Comparison of ENCODE assay signal across 15 cellular contexts in the genomic region with DNA sequence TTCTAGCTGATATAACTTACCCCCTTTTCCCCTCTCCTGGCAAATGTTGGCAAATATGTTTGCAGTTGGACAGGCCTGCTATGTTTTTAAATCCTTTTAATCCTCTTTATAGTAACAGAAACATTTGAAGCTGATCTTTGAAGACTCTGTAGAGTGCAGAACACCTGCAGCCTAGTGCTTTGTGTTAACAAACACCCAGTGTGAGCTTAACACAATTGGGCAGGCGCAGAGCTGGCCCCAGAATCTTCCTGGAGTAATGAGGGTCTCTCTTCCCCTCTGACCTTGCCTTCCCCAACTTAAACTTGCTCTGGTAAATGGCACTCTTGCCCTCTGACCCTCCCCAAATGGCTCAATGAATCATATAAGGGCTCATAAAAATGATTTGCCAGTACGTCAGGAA.
A peak's percentile ranks its signal among the peaks of the same experiment; 100 is the strongest.
DNase-seq lines count a peak whose midpoint lies in the region; ATAC-seq and TF ChIP-seq lines count a peak whose summit lies in the region.
"Had no signal": no experiment of that assay in that cellular context is flagged by ENCODE, and none has a peak within 500 bp of the region (broad histone marks: within the 10 kb centered on the region; RNA-seq: fewer than 3 reads in every experiment).

No MANE protein-coding gene starts in this region.

- H3K27me3 Mint-ChIP-seq in GM23338 (ENCODE audit: insufficient read depth, low read depth, poor library complexity) (no peaks in the 10 kb centered on the region), nephron (ENCODE audit: low read depth) (peaks cover 5% of the 10 kb centered on the region)
- no peaks in the 10 kb centered on the region for H3K27me3 Mint-ChIP-seq in natural killer cell treated with Interleukin-12 subunit alpha and Interleukin-12 subunit beta and Interleukin-15 and Interleukin-18, amount 100 ng/mL, for 72 hours
- H3K27me3 Mint-ChIP-seq: CD4-positive, alpha-beta T cell had no signal

- H3K27ac Mint-ChIP-seq in GM23338 (0 out of 2 replicates have a peak overlapping the region, but pooled peaks have one; percentile 17), nephron (peak overlapping the region in 2 of 3 experiments; percentile 0 to 42)
- H3K27ac Mint-ChIP-seq in natural killer cell treated with Interleukin-12 subunit alpha and Interleukin-12 subunit beta and Interleukin-15 and Interleukin-18, amount 100 ng/mL, for 72 hours = no peak overlapping the region
- H3K27ac Mint-ChIP-seq: B cell; CD4-positive, alpha-beta T cell had no signal

- H3K36me3 Mint-ChIP-seq in GM23338 (ENCODE audit: low read depth) (no peaks in the 10 kb centered on the region), nephron (ENCODE audit: low read depth) (no peaks in the 10 kb centered on the region)
- H3K36me3 Mint-ChIP-seq in natural killer cell treated with Interleukin-12 subunit alpha and Interleukin-12 subunit beta and Interleukin-15 and Interleukin-18, amount 100 ng/mL, for 72 hours = no peaks in the 10 kb centered on the region

- no peaks in the 10 kb centered on the region for H3K79me2 ChIP-seq in GM23338 (replicated peaks; ENCODE audit: insufficient read depth)

- H3K4me3 ChIP-seq in GM23338 = no peak overlapping the region

- no peaks in the 10 kb centered on the region for H3F3A ChIP-seq in GM23338 (replicated peaks; ENCODE audit: low read depth)

- DNase-seq in GM23338 (ENCODE audit: low spot score) (no peak), NCI-H82 treated with DMSO at 0.1 percent for 48 hours (lab: John Stamatoyannopoulos, UW; ENCODE audit: unreplicated experiment) (peak; percentile 51), retina (peak; percentile 53), HPDE6-E6E7 (ENCODE audit: extremely low spot score) (no peak)
- no peak for DNase-seq in natural killer cell treated with Interleukin-12 subunit alpha and Interleukin-12 subunit beta and Interleukin-15 and Interleukin-18, amount 100 ng/mL, for 72 hours (ENCODE audit: low spot score)
- DNase-seq: C1 segment of cervical spinal cord; Calu3; CD4-positive, alpha-beta T cell; DMS153; GF-D8 had no signal

- no peak for TF ChIP-seq CTCF in GM23338 (conservative IDR thresholded peaks at IDR 0.05; ENCODE audit: low read depth in 2 of 2)
- TF ChIP-seq CTCF in nephron (IDR thresholded peaks at IDR 0.05; ENCODE audit: unreplicated experiment in 3 of 3) = no peak

- no peaks in the 10 kb centered on the region for H4K20me1 ChIP-seq in GM23338 (replicated peaks; ENCODE audit: insufficient read depth)

- H2AFZ ChIP-seq in GM23338 = no peak overlapping the region; the same call in 1 of the 2 replicates

- H3K4me1 Mint-ChIP-seq in GM23338 = peaks cover 7% of the 10 kb centered on the region
- peaks cover 16% of the 10 kb centered on the region for H3K4me1 Mint-ChIP-seq in nephron
- no peaks in the 10 kb centered on the region for H3K4me1 Mint-ChIP-seq in natural killer cell treated with Interleukin-12 subunit alpha and Interleukin-12 subunit beta and Interleukin-15 and Interleukin-18, amount 100 ng/mL, for 72 hours (ENCODE audit: low read depth in 2 of 2)
- H3K4me1 Mint-ChIP-seq: B cell had no signal

- H3K9me3 Mint-ChIP-seq in GM23338 = no peaks in the 10 kb centered on the region
- H3K9me3 Mint-ChIP-seq in nephron = no peaks in the 10 kb centered on the region
- peaks cover 7% of the 10 kb centered on the region for H3K9me3 Mint-ChIP-seq in natural killer cell treated with Interleukin-12 subunit alpha and Interleukin-12 subunit beta and Interleukin-15 and Interleukin-18, amount 100 ng/mL, for 72 hours
- H3K9me3 Mint-ChIP-seq: CD4-positive, alpha-beta T cell had no signal

- H3K4me3 Mint-ChIP-seq in GM23338 (no peak overlapping the region), nephron (no peak overlapping the region)
- H3K4me3 Mint-ChIP-seq in natural killer cell treated with Interleukin-12 subunit alpha and Interleukin-12 subunit beta and Interleukin-15 and Interleukin-18, amount 100 ng/mL, for 72 hours = no peak overlapping the region
- H3K4me3 Mint-ChIP-seq: B cell; CD4-positive, alpha-beta T cell had no signal

- H3K9me2 ChIP-seq in GM23338 (ENCODE audit: insufficient read depth) = no peaks in the 10 kb centered on the region

- H3K27ac ChIP-seq in GM23338 (ENCODE audit: low read depth) = no peak overlapping the region

- no peaks in the 10 kb centered on the region for H3K27me3 ChIP-seq in GM23338 (ENCODE audit: insufficient read depth)

- no peaks in the 10 kb centered on the region for H3K4me1 ChIP-seq in GM23338 (ENCODE audit: insufficient read depth)

- no peaks in the 10 kb centered on the region for H3K36me3 ChIP-seq in GM23338 (ENCODE audit: insufficient read depth)

- ATAC-seq in GM23338 (peak; percentile 68; the same call in 2 of the 3 replicates), GM19397 (IDR thresholded peaks at IDR 0.05; ENCODE audit: unreplicated experiment) (no peak)
- ATAC-seq in natural killer cell treated with Interleukin-12 subunit alpha and Interleukin-12 subunit beta and Interleukin-15 and Interleukin-18, amount 100 ng/mL, for 72 hours = no peak
- ATAC-seq: HCT116, HepG2 had no signal

- no peak overlapping the region for H3K4me2 ChIP-seq in GM23338

TF ChIP-seq in GM23338, 12 proteins besides CTCF, POLR2A, EP300 and RAD21:
- no peak for TF ChIP-seq EZH2 (IDR thresholded peaks at IDR 0.05; ENCODE audit: low read depth, unreplicated experiment)
TF ChIP-seq in GM23338: peak in this region for 0.

Comparison
In these comparisons a context has a peak if more than half of its experiments do, and no peak if none do; other contexts are left out.
1. DNase-seq: peak in NCI-H82 treated with DMSO at 0.1 percent for 48 hours (single experiment) and retina (single experiment); none in GM23338 (single experiment), natural killer cell treated with Interleukin-12 subunit alpha and Interleukin-12 subunit beta and Interleukin-15 and Interleukin-18, amount 100 ng/mL, for 72 hours (single experiment) and HPDE6-E6E7 (single experiment).
2. H3K27ac Mint-ChIP-seq: peak in GM23338 (single experiment) and nephron (2 of 3); none in natural killer cell treated with Interleukin-12 subunit alpha and Interleukin-12 subunit beta and Interleukin-15 and Interleukin-18, amount 100 ng/mL, for 72 hours (0 of 2).